In the genomic region with DNA sequence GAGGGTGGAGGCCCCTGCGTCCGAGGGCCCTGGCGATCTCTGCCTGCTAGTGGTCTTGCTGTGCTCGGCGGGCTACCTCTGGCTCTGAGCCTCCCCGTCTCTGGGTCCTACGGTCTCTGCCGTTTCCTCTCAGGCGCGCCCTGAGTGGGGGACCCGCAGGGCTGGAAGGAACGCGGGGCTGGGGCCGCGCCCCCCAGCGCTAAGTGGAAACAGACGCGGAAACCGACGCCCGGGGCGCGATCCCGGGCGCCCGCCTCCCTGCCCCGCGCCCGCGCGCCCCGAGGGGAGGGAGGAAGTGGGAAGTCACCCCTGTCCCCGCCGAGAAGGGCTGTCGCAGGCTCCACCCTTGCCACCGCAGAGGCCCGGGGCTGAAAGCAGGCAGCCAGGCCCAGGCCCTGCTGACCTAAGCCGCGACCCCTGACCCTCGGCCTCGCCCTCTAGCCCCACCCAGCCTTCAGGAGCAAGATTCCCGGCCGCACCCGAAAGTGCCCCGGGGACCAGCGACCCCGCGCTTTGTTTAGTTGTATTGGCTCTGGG, we compare ENCODE assay signal across 1 cellular context.
A peak's percentile ranks its signal among the peaks of the same experiment; 100 is the strongest.
TF ChIP-seq lines count a peak whose summit lies in the region.

No MANE protein-coding gene starts in this region.

TF ChIP-seq in HepG2, 621 proteins besides CTCF, POLR2A, EP300 and RAD21:
- TF ChIP-seq AGO1 (IDR thresholded peaks at IDR 0.05; ENCODE audit: low read depth, low read length, poor library complexity, severe bottlenecking) (peak; percentile 89), NONO (IDR thresholded peaks at IDR 0.05) (no peak), NONO (CRISPR knock-in tag; conservative IDR thresholded peaks at IDR 0.05) (0 out of 2 replicates have a peak, but pooled peaks have one; percentile 5), ZNF253 (CRISPR knock-in tag; IDR thresholded peaks at IDR 0.05; ENCODE audit: borderline replicate concordance) (no peak), JARID2 (CRISPR knock-in tag; IDR thresholded peaks at IDR 0.05; ENCODE audit: insufficient replicate concordance) (no peak), TFDP1 (CRISPR knock-in tag; IDR thresholded peaks at IDR 0.05; ENCODE audit: borderline replicate concordance) (0 out of 2 replicates have a peak, but pooled peaks have one; percentile 42), ZFP91 (CRISPR knock-in tag; IDR thresholded peaks at IDR 0.05; ENCODE audit: borderline replicate concordance) (peak; percentile 52; the same call in 1 of the 2 replicates), TBX2 (CRISPR knock-in tag; IDR thresholded peaks at IDR 0.05; ENCODE audit: borderline replicate concordance) (0 out of 2 replicates have a peak, but pooled peaks have one; percentile 4), SP4 (CRISPR knock-in tag; IDR thresholded peaks at IDR 0.05) (no peak), ZNF777 (CRISPR knock-in tag; IDR thresholded peaks at IDR 0.05) (peak; percentile 64; the same call in 1 of the 2 replicates), RBFOX2 (IDR thresholded peaks at IDR 0.05; ENCODE audit: low read depth, low read length) (peak; percentile 63; the same call in 1 of the 2 replicates), ZFY (CRISPR knock-in tag; IDR thresholded peaks at IDR 0.05) (peak; percentile 37; the same call in 1 of the 2 replicates), ZFX (CRISPR knock-in tag; IDR thresholded peaks at IDR 0.05; ENCODE audit: low read depth) (peak; percentile 15), AGO2 (optimal IDR thresholded peaks at IDR 0.05; ENCODE audit: low read depth, low read length) (peak; percentile 78), SAP130 (CRISPR knock-in tag; IDR thresholded peaks at IDR 0.05; ENCODE audit: low read depth) (0 out of 2 replicates have a peak, but pooled peaks have one; percentile 8), PCBP1 (IDR thresholded peaks at IDR 0.05; ENCODE audit: borderline replicate concordance, low read depth, low read length) (0 out of 2 replicates have a peak, but pooled peaks have one; percentile 12), ZNF660 (CRISPR knock-in tag; IDR thresholded peaks at IDR 0.05; ENCODE audit: borderline replicate concordance, low read depth) (no peak), NR2F6 (IDR thresholded peaks at IDR 0.05) (peak; percentile 52), NR2F6 (CRISPR knock-in tag; IDR thresholded peaks at IDR 0.05) (peak; percentile 70), KDM2A (CRISPR knock-in tag; IDR thresholded peaks at IDR 0.05; ENCODE audit: borderline replicate concordance, low read depth) (peak; percentile 59; the same call in 1 of the 2 replicates), NR2C2 (CRISPR knock-in tag; IDR thresholded peaks at IDR 0.05; ENCODE audit: borderline replicate concordance) (peak; percentile 57; the same call in 1 of the 2 replicates), ZFAT (CRISPR knock-in tag; conservative IDR thresholded peaks at IDR 0.05) (no peak), ZBTB7B (CRISPR knock-in tag; IDR thresholded peaks at IDR 0.05) (peak; percentile 21; the same call in 1 of the 2 replicates), MYPOP (CRISPR knock-in tag; IDR thresholded peaks at IDR 0.05) (0 out of 2 replicates have a peak, but pooled peaks have one; percentile 5), MAF1 (CRISPR knock-in tag; IDR thresholded peaks at IDR 0.05; ENCODE audit: borderline replicate concordance) (no peak)
- TF ChIP-seq, protein P1, sequence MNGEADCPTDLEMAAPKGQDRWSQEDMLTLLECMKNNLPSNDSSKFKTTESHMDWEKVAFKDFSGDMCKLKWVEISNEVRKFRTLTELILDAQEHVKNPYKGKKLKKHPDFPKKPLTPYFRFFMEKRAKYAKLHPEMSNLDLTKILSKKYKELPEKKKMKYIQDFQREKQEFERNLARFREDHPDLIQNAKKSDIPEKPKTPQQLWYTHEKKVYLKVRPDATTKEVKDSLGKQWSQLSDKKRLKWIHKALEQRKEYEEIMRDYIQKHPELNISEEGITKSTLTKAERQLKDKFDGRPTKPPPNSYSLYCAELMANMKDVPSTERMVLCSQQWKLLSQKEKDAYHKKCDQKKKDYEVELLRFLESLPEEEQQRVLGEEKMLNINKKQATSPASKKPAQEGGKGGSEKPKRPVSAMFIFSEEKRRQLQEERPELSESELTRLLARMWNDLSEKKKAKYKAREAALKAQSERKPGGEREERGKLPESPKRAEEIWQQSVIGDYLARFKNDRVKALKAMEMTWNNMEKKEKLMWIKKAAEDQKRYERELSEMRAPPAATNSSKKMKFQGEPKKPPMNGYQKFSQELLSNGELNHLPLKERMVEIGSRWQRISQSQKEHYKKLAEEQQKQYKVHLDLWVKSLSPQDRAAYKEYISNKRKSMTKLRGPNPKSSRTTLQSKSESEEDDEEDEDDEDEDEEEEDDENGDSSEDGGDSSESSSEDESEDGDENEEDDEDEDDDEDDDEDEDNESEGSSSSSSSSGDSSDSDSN (CRISPR knock-in tag; IDR thresholded peaks at IDR 0.05): peak; percentile 8; the same call in 1 of the 2 replicates
- TF ChIP-seq, protein P2, sequence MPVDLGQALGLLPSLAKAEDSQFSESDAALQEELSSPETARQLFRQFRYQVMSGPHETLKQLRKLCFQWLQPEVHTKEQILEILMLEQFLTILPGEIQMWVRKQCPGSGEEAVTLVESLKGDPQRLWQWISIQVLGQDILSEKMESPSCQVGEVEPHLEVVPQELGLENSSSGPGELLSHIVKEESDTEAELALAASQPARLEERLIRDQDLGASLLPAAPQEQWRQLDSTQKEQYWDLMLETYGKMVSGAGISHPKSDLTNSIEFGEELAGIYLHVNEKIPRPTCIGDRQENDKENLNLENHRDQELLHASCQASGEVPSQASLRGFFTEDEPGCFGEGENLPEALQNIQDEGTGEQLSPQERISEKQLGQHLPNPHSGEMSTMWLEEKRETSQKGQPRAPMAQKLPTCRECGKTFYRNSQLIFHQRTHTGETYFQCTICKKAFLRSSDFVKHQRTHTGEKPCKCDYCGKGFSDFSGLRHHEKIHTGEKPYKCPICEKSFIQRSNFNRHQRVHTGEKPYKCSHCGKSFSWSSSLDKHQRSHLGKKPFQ (CRISPR knock-in tag; IDR thresholded peaks at IDR 0.05; ENCODE audit: insufficient replicate concordance): peak; percentile 36
- TF ChIP-seq, protein P3, sequence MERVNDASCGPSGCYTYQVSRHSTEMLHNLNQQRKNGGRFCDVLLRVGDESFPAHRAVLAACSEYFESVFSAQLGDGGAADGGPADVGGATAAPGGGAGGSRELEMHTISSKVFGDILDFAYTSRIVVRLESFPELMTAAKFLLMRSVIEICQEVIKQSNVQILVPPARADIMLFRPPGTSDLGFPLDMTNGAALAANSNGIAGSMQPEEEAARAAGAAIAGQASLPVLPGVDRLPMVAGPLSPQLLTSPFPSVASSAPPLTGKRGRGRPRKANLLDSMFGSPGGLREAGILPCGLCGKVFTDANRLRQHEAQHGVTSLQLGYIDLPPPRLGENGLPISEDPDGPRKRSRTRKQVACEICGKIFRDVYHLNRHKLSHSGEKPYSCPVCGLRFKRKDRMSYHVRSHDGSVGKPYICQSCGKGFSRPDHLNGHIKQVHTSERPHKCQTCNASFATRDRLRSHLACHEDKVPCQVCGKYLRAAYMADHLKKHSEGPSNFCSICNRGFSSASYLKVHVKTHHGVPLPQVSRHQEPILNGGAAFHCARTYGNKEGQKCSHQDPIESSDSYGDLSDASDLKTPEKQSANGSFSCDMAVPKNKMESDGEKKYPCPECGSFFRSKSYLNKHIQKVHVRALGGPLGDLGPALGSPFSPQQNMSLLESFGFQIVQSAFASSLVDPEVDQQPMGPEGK (CRISPR knock-in tag; IDR thresholded peaks at IDR 0.05): 0 out of 2 replicates have a peak, but pooled peaks have one; percentile 10
- TF ChIP-seq, protein P4, sequence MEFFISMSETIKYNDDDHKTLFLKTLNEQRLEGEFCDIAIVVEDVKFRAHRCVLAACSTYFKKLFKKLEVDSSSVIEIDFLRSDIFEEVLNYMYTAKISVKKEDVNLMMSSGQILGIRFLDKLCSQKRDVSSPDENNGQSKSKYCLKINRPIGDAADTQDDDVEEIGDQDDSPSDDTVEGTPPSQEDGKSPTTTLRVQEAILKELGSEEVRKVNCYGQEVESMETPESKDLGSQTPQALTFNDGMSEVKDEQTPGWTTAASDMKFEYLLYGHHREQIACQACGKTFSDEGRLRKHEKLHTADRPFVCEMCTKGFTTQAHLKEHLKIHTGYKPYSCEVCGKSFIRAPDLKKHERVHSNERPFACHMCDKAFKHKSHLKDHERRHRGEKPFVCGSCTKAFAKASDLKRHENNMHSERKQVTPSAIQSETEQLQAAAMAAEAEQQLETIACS (CRISPR knock-in tag; IDR thresholded peaks at IDR 0.05): peak; percentile 34; the same call in 1 of the 2 replicates
- TF ChIP-seq, protein P5, sequence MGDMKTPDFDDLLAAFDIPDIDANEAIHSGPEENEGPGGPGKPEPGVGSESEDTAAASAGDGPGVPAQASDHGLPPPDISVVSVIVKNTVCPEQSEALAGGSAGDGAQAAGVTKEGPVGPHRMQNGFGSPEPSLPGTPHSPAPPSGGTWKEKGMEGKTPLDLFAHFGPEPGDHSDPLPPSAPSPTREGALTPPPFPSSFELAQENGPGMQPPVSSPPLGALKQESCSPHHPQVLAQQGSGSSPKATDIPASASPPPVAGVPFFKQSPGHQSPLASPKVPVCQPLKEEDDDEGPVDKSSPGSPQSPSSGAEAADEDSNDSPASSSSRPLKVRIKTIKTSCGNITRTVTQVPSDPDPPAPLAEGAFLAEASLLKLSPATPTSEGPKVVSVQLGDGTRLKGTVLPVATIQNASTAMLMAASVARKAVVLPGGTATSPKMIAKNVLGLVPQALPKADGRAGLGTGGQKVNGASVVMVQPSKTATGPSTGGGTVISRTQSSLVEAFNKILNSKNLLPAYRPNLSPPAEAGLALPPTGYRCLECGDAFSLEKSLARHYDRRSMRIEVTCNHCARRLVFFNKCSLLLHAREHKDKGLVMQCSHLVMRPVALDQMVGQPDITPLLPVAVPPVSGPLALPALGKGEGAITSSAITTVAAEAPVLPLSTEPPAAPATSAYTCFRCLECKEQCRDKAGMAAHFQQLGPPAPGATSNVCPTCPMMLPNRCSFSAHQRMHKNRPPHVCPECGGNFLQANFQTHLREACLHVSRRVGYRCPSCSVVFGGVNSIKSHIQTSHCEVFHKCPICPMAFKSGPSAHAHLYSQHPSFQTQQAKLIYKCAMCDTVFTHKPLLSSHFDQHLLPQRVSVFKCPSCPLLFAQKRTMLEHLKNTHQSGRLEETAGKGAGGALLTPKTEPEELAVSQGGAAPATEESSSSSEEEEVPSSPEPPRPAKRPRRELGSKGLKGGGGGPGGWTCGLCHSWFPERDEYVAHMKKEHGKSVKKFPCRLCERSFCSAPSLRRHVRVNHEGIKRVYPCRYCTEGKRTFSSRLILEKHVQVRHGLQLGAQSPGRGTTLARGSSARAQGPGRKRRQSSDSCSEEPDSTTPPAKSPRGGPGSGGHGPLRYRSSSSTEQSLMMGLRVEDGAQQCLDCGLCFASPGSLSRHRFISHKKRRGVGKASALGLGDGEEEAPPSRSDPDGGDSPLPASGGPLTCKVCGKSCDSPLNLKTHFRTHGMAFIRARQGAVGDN (CRISPR knock-in tag; IDR thresholded peaks at IDR 0.05): peak; percentile 48
- TF ChIP-seq, protein P6, sequence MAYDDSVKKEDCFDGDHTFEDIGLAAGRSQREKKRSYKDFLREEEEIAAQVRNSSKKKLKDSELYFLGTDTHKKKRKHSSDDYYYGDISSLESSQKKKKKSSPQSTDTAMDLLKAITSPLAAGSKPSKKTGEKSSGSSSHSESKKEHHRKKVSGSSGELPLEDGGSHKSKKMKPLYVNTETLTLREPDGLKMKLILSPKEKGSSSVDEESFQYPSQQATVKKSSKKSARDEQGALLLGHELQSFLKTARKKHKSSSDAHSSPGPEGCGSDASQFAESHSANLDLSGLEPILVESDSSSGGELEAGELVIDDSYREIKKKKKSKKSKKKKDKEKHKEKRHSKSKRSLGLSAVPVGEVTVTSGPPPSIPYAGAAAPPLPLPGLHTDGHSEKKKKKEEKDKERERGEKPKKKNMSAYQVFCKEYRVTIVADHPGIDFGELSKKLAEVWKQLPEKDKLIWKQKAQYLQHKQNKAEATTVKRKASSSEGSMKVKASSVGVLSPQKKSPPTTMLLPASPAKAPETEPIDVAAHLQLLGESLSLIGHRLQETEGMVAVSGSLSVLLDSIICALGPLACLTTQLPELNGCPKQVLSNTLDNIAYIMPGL (CRISPR knock-in tag; IDR thresholded peaks at IDR 0.05; ENCODE audit: borderline replicate concordance in 1 of 2, low read depth in 1 of 2): peak in 1 of 2 experiments; percentile 40; a peak in 3 of 4 replicates
